Comparison of ENCODE assay signal across 11 cellular contexts in genomic region chr14:28057286-28058011, GRCh38.
DNase-seq lines count a peak whose midpoint lies in the region; ATAC-seq and TF ChIP-seq lines count a peak whose summit lies in the region.
"Had no signal": no experiment of that assay in that cellular context is flagged by ENCODE, and none has a peak within 500 bp of the region (broad histone marks: within the 10 kb centered on the region; RNA-seq: fewer than 3 reads in every experiment).

No MANE protein-coding gene starts in this region.

- no peak overlapping the region for H3K4ac ChIP-seq in neuronal stem cell (ENCODE audit: low read length)

- DNase-seq in H4 (ENCODE audit: low spot score) (peak; percentile 19), neuronal stem cell (ENCODE audit: low spot score) (no peak), UCSD-AML1 (lab: John Stamatoyannopoulos, UW; ENCODE audit: unreplicated experiment) (no peak)
- DNase-seq in activated T-helper 1 cell treated with anti-CD3 and anti-CD28 coated beads, Interleukin-12 subunit alpha, Interleukin-12 subunit beta, Interleukin-2, Interleukin-4 antibody, amounts not matched to agents 30 ng/mL and 10 ng/mL and 1 ng/mL, durations not matched to agents 14 hours and 24 hours and 36 hours (ENCODE audit: low spot score), result no peak
- DNase-seq: activated B cell treated with CpG ODN at 0.5 μM for 24 hours; activated naive CD4-positive, alpha-beta T cell treated with anti-CD3 and anti-CD28 coated beads for 36 hours had no signal

- no peak overlapping the region for H3K23ac ChIP-seq in neuronal stem cell (ENCODE audit: low read depth, low read length, poor library complexity)

- H3K4me1 ChIP-seq in OCI-LY3 (ENCODE audit: low read length) (peaks cover 5% of the 10 kb centered on the region; the same call in 1 of the 2 replicates), endocrine pancreas (ENCODE audit: control insufficient read depth, insufficient read depth, low read length) (no peaks in the 10 kb centered on the region), neuronal stem cell (ENCODE audit: control insufficient read depth in 2 of 2, insufficient read depth in 1 of 2, low read depth in 1 of 2, low read length in 2 of 2) (peaks cover 0 to 2% of the 10 kb centered on the region in 2 donors)

- no peak overlapping the region for H2BK120ac ChIP-seq in neuronal stem cell (ENCODE audit: low read depth, low read length)

- no peak overlapping the region for H2BK15ac ChIP-seq in neuronal stem cell (ENCODE audit: low read length)

- no peaks in the 10 kb centered on the region for H3K36me3 Mint-ChIP-seq in activated T-helper 1 cell treated with anti-CD3 and anti-CD28 coated beads, Interleukin-12 subunit alpha, Interleukin-12 subunit beta, Interleukin-2, Interleukin-4 antibody, amounts not matched to agents 30 ng/mL and 10 ng/mL and 1 ng/mL, durations not matched to agents 14 hours and 24 hours and 36 hours (ENCODE audit: low read depth)

- no peak overlapping the region for H2BK5ac ChIP-seq in neuronal stem cell (ENCODE audit: low read length)

- no peaks in the 10 kb centered on the region for H3K79me2 ChIP-seq in OCI-LY3 (ENCODE audit: low read length)

- no peak overlapping the region for H3K27ac Mint-ChIP-seq in activated T-helper 1 cell treated with anti-CD3 and anti-CD28 coated beads, Interleukin-12 subunit alpha, Interleukin-12 subunit beta, Interleukin-2, Interleukin-4 antibody, amounts not matched to agents 30 ng/mL and 10 ng/mL and 1 ng/mL, durations not matched to agents 14 hours and 24 hours and 36 hours
- H3K27ac Mint-ChIP-seq: activated B cell treated with CpG ODN at 0.5 μM for 24 hours; activated naive CD4-positive, alpha-beta T cell treated with anti-CD3 and anti-CD28 coated beads for 36 hours; progenitor cell of endocrine pancreas had no signal

- no peak overlapping the region for H3K27ac ChIP-seq in OCI-LY3 (ENCODE audit: low read length)
- no peak overlapping the region for H3K27ac ChIP-seq in neuronal stem cell (replicated peaks; ENCODE audit: low read length)

- no peaks in the 10 kb centered on the region for H3K27me3 Mint-ChIP-seq in activated T-helper 1 cell treated with anti-CD3 and anti-CD28 coated beads, Interleukin-12 subunit alpha, Interleukin-12 subunit beta, Interleukin-2, Interleukin-4 antibody, amounts not matched to agents 30 ng/mL and 10 ng/mL and 1 ng/mL, durations not matched to agents 14 hours and 24 hours and 36 hours (ENCODE audit: insufficient read depth)
- H3K27me3 Mint-ChIP-seq: activated B cell treated with CpG ODN at 0.5 μM for 24 hours, progenitor cell of endocrine pancreas had no signal

- WGBS in neuronal stem cell (ENCODE audit: extremely low coverage in 2 of 2, insufficient read length in 2 of 2, insufficient replicate concordance in 1 of 2), 2 donors, result no CpG with 5 or more reads among the region's 3 CpGs

- H3K9ac ChIP-seq in OCI-LY3 (ENCODE audit: low read length) (peak overlapping the region; percentile 14; the same call in 1 of the 2 replicates), endocrine pancreas (ENCODE audit: control insufficient read depth, insufficient read depth, low read length) (no peak overlapping the region), neuronal stem cell (ENCODE audit: low read depth, low read length, poor library complexity) (no peak overlapping the region)

- H3K4me2 ChIP-seq in OCI-LY3 (ENCODE audit: low read length), result peak overlapping the region; percentile 58
- no peak overlapping the region for H3K4me2 ChIP-seq in neuronal stem cell (ENCODE audit: insufficient read depth, low read length, poor library complexity, severe bottlenecking)

- H2AK5ac ChIP-seq in neuronal stem cell (ENCODE audit: low read depth, low read length), result no peak overlapping the region

- H2BK12ac ChIP-seq in neuronal stem cell (ENCODE audit: low read length), result no peak overlapping the region

- no peaks in the 10 kb centered on the region for H3K79me1 ChIP-seq in neuronal stem cell (ENCODE audit: low read depth, low read length)

- H3K4me3 ChIP-seq in OCI-LY3 (ENCODE audit: low read length) (peak overlapping the region; percentile 60), endocrine pancreas (ENCODE audit: control insufficient read depth, insufficient read depth, low read length) (peak overlapping the region; percentile 22), neuronal stem cell (ENCODE audit: low read length in 2 of 2) (no peak overlapping the region)

- H3K27me3 ChIP-seq in OCI-LY3 (ENCODE audit: low read depth, low read length) (no peaks in the 10 kb centered on the region), endocrine pancreas (ENCODE audit: control insufficient read depth, insufficient read depth, low read length) (no peaks in the 10 kb centered on the region), neuronal stem cell (ENCODE audit: control insufficient read depth in 3 of 3, insufficient read depth in 3 of 3, low read depth in 1 of 3, low read length in 3 of 3) (no peaks in the 10 kb centered on the region)

- H3K4me1 Mint-ChIP-seq in activated T-helper 1 cell treated with anti-CD3 and anti-CD28 coated beads, Interleukin-12 subunit alpha, Interleukin-12 subunit beta, Interleukin-2, Interleukin-4 antibody, amounts not matched to agents 30 ng/mL and 10 ng/mL and 1 ng/mL, durations not matched to agents 14 hours and 24 hours and 36 hours (ENCODE audit: low read depth), result no peaks in the 10 kb centered on the region
- H3K4me1 Mint-ChIP-seq: activated B cell treated with CpG ODN at 0.5 μM for 24 hours had no signal

- H3K36me3 ChIP-seq in OCI-LY3 (replicated peaks; ENCODE audit: low read depth, low read length) (no peaks in the 10 kb centered on the region), endocrine pancreas (ENCODE audit: control insufficient read depth, insufficient read depth, low read length) (no peaks in the 10 kb centered on the region), neuronal stem cell (replicated peaks in 1 of 2; ENCODE audit: control insufficient read depth in 2 of 2, insufficient read depth in 2 of 2, low read length in 2 of 2) (no peaks in the 10 kb centered on the region)

- H4K91ac ChIP-seq in neuronal stem cell (ENCODE audit: low read depth, low read length, poor library complexity), result no peak overlapping the region

- no peak overlapping the region for H3K18ac ChIP-seq in neuronal stem cell (ENCODE audit: low read length)

- no peak for TF ChIP-seq CTCF in OCI-LY3 (IDR thresholded peaks at IDR 0.05; ENCODE audit: low read depth, low read length)

- no peak overlapping the region for H3K4me3 Mint-ChIP-seq in activated T-helper 1 cell treated with anti-CD3 and anti-CD28 coated beads, Interleukin-12 subunit alpha, Interleukin-12 subunit beta, Interleukin-2, Interleukin-4 antibody, amounts not matched to agents 30 ng/mL and 10 ng/mL and 1 ng/mL, durations not matched to agents 14 hours and 24 hours and 36 hours
- H3K4me3 Mint-ChIP-seq: activated B cell treated with CpG ODN at 0.5 μM for 24 hours; activated naive CD4-positive, alpha-beta T cell treated with anti-CD3 and anti-CD28 coated beads for 36 hours had no signal

- peaks cover 21% of the 10 kb centered on the region for H3K9me3 Mint-ChIP-seq in activated T-helper 1 cell treated with anti-CD3 and anti-CD28 coated beads, Interleukin-12 subunit alpha, Interleukin-12 subunit beta, Interleukin-2, Interleukin-4 antibody, amounts not matched to agents 30 ng/mL and 10 ng/mL and 1 ng/mL, durations not matched to agents 14 hours and 24 hours and 36 hours
- H3K9me3 Mint-ChIP-seq: activated B cell treated with CpG ODN at 0.5 μM for 24 hours had no signal

- H3K14ac ChIP-seq in neuronal stem cell (ENCODE audit: low read length), result no peak overlapping the region

- intact Hi-C loops in activated T-helper 1 cell treated with anti-CD3 and anti-CD28 coated beads, Interleukin-12 subunit alpha, Interleukin-12 subunit beta, Interleukin-2, Interleukin-4 antibody, amounts not matched to agents 30 ng/mL and 10 ng/mL and 1 ng/mL, durations not matched to agents 14 hours and 24 hours and 36 hours (cut with micrococcal nuclease), result no loop called here

- H3K9me3 ChIP-seq in OCI-LY3 (ENCODE audit: insufficient read depth, low read length) (no peaks in the 10 kb centered on the region), endocrine pancreas (ENCODE audit: control insufficient read depth, low read length) (no peaks in the 10 kb centered on the region), neuronal stem cell (replicated peaks in 1 of 2; ENCODE audit: control insufficient read depth in 2 of 2, insufficient read depth in 1 of 2, low read depth in 1 of 2, low read length in 2 of 2) (no peaks in the 10 kb centered on the region)

- no peaks in the 10 kb centered on the region for H4K20me1 ChIP-seq in OCI-LY3 (ENCODE audit: insufficient read depth, low read length)

- ATAC-seq in GM21786 (IDR thresholded peaks at IDR 0.05; ENCODE audit: unreplicated experiment), result no peak
- no peak for ATAC-seq in HG03378 (IDR thresholded peaks at IDR 0.05; ENCODE audit: unreplicated experiment)

- H2AFZ ChIP-seq in OCI-LY3 (ENCODE audit: low read depth, low read length) (peak overlapping the region; percentile 66), neuronal stem cell (ENCODE audit: low read length) (peak overlapping the region; percentile 63)

- H4K8ac ChIP-seq in neuronal stem cell (ENCODE audit: low read depth, low read length), result no peak overlapping the region

Comparison
In these comparisons a context has a peak if more than half of its experiments do, and no peak if none do; other contexts are left out.
1. H3K4me3 ChIP-seq: peak in OCI-LY3 (single experiment) and endocrine pancreas (single experiment); none in neuronal stem cell (0 of 2).